In the genomic region with DNA sequence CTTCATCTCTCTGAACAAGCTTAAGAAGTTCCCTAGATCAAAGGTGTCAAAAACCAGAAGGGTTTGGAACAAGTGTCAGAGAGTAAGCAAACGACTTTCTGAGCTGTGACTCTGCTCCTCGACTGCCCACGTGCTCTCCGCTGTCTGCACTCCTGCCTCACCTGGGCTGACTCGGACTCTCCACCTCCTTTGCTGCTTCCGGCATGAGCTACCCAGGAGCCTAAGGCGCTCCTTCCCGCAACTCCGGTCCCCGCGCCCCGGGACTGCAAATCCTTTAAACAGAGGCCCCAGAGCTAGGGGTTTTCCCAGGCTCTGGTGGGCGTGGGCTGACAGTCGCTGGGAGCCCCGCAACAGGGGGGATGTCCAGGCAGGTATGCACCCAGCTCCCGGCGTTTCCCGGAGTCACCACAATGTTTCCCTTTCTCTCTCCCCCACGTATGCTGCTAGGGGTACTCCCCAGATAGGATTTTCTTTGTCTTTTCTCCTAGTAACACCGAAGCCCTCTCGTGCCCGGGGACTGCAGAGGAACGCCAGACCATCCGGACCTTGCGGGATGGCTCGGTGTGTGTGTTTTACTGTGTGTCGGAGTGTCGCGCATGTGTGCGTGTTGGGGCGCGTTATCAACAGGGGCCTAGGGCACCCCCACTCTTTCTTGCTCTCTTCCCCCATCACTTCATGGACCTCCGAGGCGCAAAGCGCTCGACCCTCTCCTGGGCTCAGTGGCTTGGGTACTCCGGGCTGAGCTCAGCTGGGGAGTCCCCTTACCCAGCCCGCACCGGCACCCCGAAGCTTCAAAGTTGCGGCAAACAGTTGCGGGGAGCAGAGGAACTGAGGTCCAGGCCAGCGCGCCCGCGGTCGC, we compare ENCODE assay signal across 10 cellular contexts. TPM values are rescaled to one million over a fixed set of nuclear protein-coding genes. Genes with fewer than 3 reads are reported as not detected.
A peak's percentile ranks its signal among the peaks of the same experiment; 100 is the strongest.
DNase-seq lines count a peak whose midpoint lies in the region; ATAC-seq and TF ChIP-seq lines count a peak whose summit lies in the region.
"Had no signal": no experiment of that assay in that cellular context is flagged by ENCODE, and none has a peak within 500 bp of the region (broad histone marks: within the 10 kb centered on the region; RNA-seq: fewer than 3 reads in every experiment).

No MANE protein-coding gene starts in this region.

- H3K36me3 Mint-ChIP-seq in endothelial cell (ENCODE audit: low read depth, unreplicated experiment), result no peaks in the 10 kb centered on the region
- peaks cover 0 to 2% of the 10 kb centered on the region in 2 donors for H3K36me3 Mint-ChIP-seq in CD14-positive monocyte

- H3K4me1 ChIP-seq in HUES6 (ENCODE audit: control insufficient read depth, insufficient read depth, low read length), result peaks cover 4% of the 10 kb centered on the region; the same call in 1 of the 2 replicates
- H3K4me1 ChIP-seq in neuronal stem cell (ENCODE audit: control insufficient read depth in 2 of 2, insufficient read depth in 1 of 2, low read depth in 1 of 2, low read length in 2 of 2), result peaks cover 2 to 6% of the 10 kb centered on the region in 2 donors
- H3K4me1 ChIP-seq: colonic mucosa had no signal

- H3K36me3 ChIP-seq in HUES6 (ENCODE audit: control insufficient read depth, insufficient read depth, low read length) (no peaks in the 10 kb centered on the region), neuronal stem cell (replicated peaks in 1 of 2; ENCODE audit: control insufficient read depth in 2 of 2, insufficient read depth in 2 of 2, low read length in 2 of 2) (no peaks in the 10 kb centered on the region)
- H3K36me3 ChIP-seq: colonic mucosa had no signal

- H3K9me3 Mint-ChIP-seq in endothelial cell (ENCODE audit: unreplicated experiment) (no peaks in the 10 kb centered on the region), CD14-positive monocyte (peaks cover 0 to 19% (median 4%) of the 10 kb centered on the region in 7 donors)

- WGBS in neuronal stem cell (ENCODE audit: extremely low coverage in 2 of 2, insufficient read length in 2 of 2, insufficient replicate concordance in 1 of 2), 2 donors, result no CpG with 5 or more reads among the region's 47 CpGs

- no peak overlapping the region for H4K8ac ChIP-seq in neuronal stem cell (ENCODE audit: low read depth, low read length)

- H3K27me3 ChIP-seq in HUES6 (ENCODE audit: control insufficient read depth, insufficient read depth, low read length), result peaks cover 96% of the 10 kb centered on the region
- peaks cover 13 to 72% (median 36%) of the 10 kb centered on the region in 3 experiments for H3K27me3 ChIP-seq in neuronal stem cell (ENCODE audit: control insufficient read depth in 3 of 3, insufficient read depth in 3 of 3, low read depth in 1 of 3, low read length in 3 of 3)

- H2BK120ac ChIP-seq in neuronal stem cell (ENCODE audit: low read depth, low read length), result no peak overlapping the region

- peak overlapping the region; percentile 89 for H3K4me3 ChIP-seq in HUES6 (ENCODE audit: low read depth, low read length)
- H3K4me3 ChIP-seq in neuronal stem cell (ENCODE audit: low read length in 2 of 2), result peak overlapping the region in 1 of 2 donors; percentile 92

- no peak overlapping the region for H3K14ac ChIP-seq in neuronal stem cell (ENCODE audit: low read length)

- H3K27me3 Mint-ChIP-seq in endothelial cell (ENCODE audit: unreplicated experiment) (peaks cover 13% of the 10 kb centered on the region), CD14-positive monocyte (ENCODE audit: low read depth in 3 of 3) (peaks cover 42 to 61% (median 52%) of the 10 kb centered on the region in 3 donors)

- ATAC-seq in GM21737 (IDR thresholded peaks at IDR 0.05; ENCODE audit: unreplicated experiment) (no peak), GM18511 (IDR thresholded peaks at IDR 0.05; ENCODE audit: unreplicated experiment) (no peak)

- H3K27ac Mint-ChIP-seq in endothelial cell (ENCODE audit: unreplicated experiment) (peak overlapping the region; percentile 33), CD14-positive monocyte (peak overlapping the region in 1 of 7 donors; percentile 46)

- H3K9me3 ChIP-seq in HUES6 (ENCODE audit: control insufficient read depth, insufficient read depth, low read depth, low read length) (no peaks in the 10 kb centered on the region), neuronal stem cell (replicated peaks in 1 of 2; ENCODE audit: control insufficient read depth in 2 of 2, insufficient read depth in 1 of 2, low read depth in 1 of 2, low read length in 2 of 2) (no peaks in the 10 kb centered on the region)
- H3K9me3 ChIP-seq: colonic mucosa had no signal

- H3K23ac ChIP-seq in neuronal stem cell (ENCODE audit: low read depth, low read length, poor library complexity), result peak overlapping the region; percentile 32

- H2BK5ac ChIP-seq in neuronal stem cell (ENCODE audit: low read length), result no peak overlapping the region

- H3K4ac ChIP-seq in neuronal stem cell (ENCODE audit: low read length), result no peak overlapping the region

- H2BK12ac ChIP-seq in neuronal stem cell (ENCODE audit: low read length), result peak overlapping the region; percentile 43

- intact Hi-C loops in CD14-positive monocyte (cut with micrococcal nuclease), result no loop called here

- H3K9ac ChIP-seq in HUES6 (ENCODE audit: low read length) (no peak overlapping the region), neuronal stem cell (ENCODE audit: low read depth, low read length, poor library complexity) (peak overlapping the region; percentile 82)

- H3K4me2 ChIP-seq in neuronal stem cell (ENCODE audit: insufficient read depth, low read length, poor library complexity, severe bottlenecking), result peak overlapping the region; percentile 100

- peak overlapping the region; percentile 89 for H3K4me3 Mint-ChIP-seq in endothelial cell (ENCODE audit: unreplicated experiment)
- peak overlapping the region in 1 of 2 donors; percentile 82 for H3K4me3 Mint-ChIP-seq in CD14-positive monocyte

- DNase-seq in D341Med (ENCODE audit: low spot score) (peak; percentile 31), endothelial cell (ENCODE audit: low spot score) (peak; percentile 15), neuronal stem cell (ENCODE audit: low spot score) (peak; percentile 12), CD14-positive monocyte (ENCODE audit: low spot score) (no peak), T1000 (lab: John Stamatoyannopoulos, UW) (no peak)
- DNase-seq: colonic mucosa had no signal

- H3K27ac ChIP-seq in HUES6 (ENCODE audit: low read depth, low read length), result no peak overlapping the region
- no peak overlapping the region for H3K27ac ChIP-seq in neuronal stem cell (replicated peaks; ENCODE audit: low read length)
- H3K27ac ChIP-seq: colonic mucosa had no signal

- H2BK15ac ChIP-seq in neuronal stem cell (ENCODE audit: low read length), result no peak overlapping the region

- peaks cover 10% of the 10 kb centered on the region for H3K4me1 Mint-ChIP-seq in endothelial cell (ENCODE audit: unreplicated experiment)
- no peaks in the 10 kb centered on the region for H3K4me1 Mint-ChIP-seq in CD14-positive monocyte

- peak overlapping the region; percentile 80 for H2AFZ ChIP-seq in neuronal stem cell (ENCODE audit: low read length)

- H3K79me1 ChIP-seq in neuronal stem cell (ENCODE audit: low read depth, low read length), result no peaks in the 10 kb centered on the region

- H3K18ac ChIP-seq in neuronal stem cell (ENCODE audit: low read length), result peak overlapping the region; percentile 86

- no peak overlapping the region for H2AK5ac ChIP-seq in neuronal stem cell (ENCODE audit: low read depth, low read length)

- TF ChIP-seq CTCF in endothelial cell (IDR thresholded peaks at IDR 0.05; ENCODE audit: unreplicated experiment) (no peak), CD14-positive monocyte (IDR thresholded peaks at IDR 0.05) (no peak)

- no peak overlapping the region for H4K91ac ChIP-seq in neuronal stem cell (ENCODE audit: low read depth, low read length, poor library complexity)

RNA-seq across cellular contexts. Expression of gene THSD7B, which starts 0.7 kb away (rescaled TPM):
- total RNA-seq in endothelial cell (ENCODE audit: unreplicated experiment), result 10.5 TPM
- polyA plus RNA-seq in neuronal stem cell (2013, experiment 1 of 2), result 0.66 TPM
- polyA plus RNA-seq in neuronal stem cell (2013, experiment 2 of 2), result 0.82 TPM
- polyA plus RNA-seq in CD14-positive monocyte, result not detected
- total RNA-seq: LHCN-M2 had no signal

Comparison
In these comparisons a context has a peak if more than half of its experiments do, and no peak if none do; other contexts are left out.
1. DNase-seq: peak in D341Med (single experiment), endothelial cell (single experiment) and neuronal stem cell (single experiment); none in CD14-positive monocyte (single experiment) and T1000 (single experiment).